Comparison of ENCODE assay signal across 16 cellular contexts in genomic region chr14:56810341-56810740, GRCh38. TPM values are rescaled to one million over a fixed set of nuclear protein-coding genes. Genes with fewer than 3 reads are reported as not detected.
DNase-seq lines count a peak whose midpoint lies in the region; ATAC-seq lines count a peak whose summit lies in the region.
"Had no signal": no experiment of that assay in that cellular context is flagged by ENCODE, and none has a peak within 500 bp of the region (broad histone marks: within the 10 kb centered on the region; RNA-seq: fewer than 3 reads in every experiment).

Gene OTX2, minus strand, starts transcription at chr14:56810479. Its CDS starts 5,023 bp downstream, at chr14:56805456.

- POLR2A ChIA-PET in activated CD4-positive, alpha-beta memory T cell treated with anti-CD3 and anti-CD28 coated beads, Interleukin-2, amount 10 ng/mL, durations not matched to agents 7 days and 5 days (lab: Charles Lee): no interaction called here

- H3K36me3 ChIP-seq in iPS-18a (ENCODE audit: control insufficient read depth, low read depth, low read length): no peaks in the 10 kb centered on the region
- H3K36me3 ChIP-seq: esophagus squamous epithelium, vagina had no signal

- no peak for DNase-seq in activated naive CD4-positive, alpha-beta T cell treated with anti-CD3 and anti-CD28 coated beads for 36 hours
- no peak for DNase-seq in activated naive CD4-positive, alpha-beta T cell treated with anti-CD3 and anti-CD28 coated beads, Interleukin-2, amount 50 U/mL, for 16 hours
- DNase-seq in activated CD4-positive, alpha-beta memory T cell treated with anti-CD3 and anti-CD28 coated beads, Interleukin-2, amount 10 ng/mL, durations not matched to agents 7 days and 5 days: no peak
- DNase-seq in stimulated activated naive CD8-positive, alpha-beta T cell treated with anti-CD3 and anti-CD28 coated beads, Interleukin-15, amount 100 ng/mL, for 72 hours: no peak
- DNase-seq in COLO668 (lab: John Stamatoyannopoulos, UW; ENCODE audit: unreplicated experiment): no peak
- no peak for DNase-seq in NOMO-1 treated with DMSO at 0.1 percent for 48 hours (lab: John Stamatoyannopoulos, UW; ENCODE audit: unreplicated experiment)
- DNase-seq in UCSD-AML1 (lab: John Stamatoyannopoulos, UW; ENCODE audit: unreplicated experiment): no peak
- DNase-seq: DND-41, esophagus squamous epithelium, immature natural killer cell, NCI-H2107 had no signal

- H3K4me1 Mint-ChIP-seq in activated naive CD4-positive, alpha-beta T cell treated with anti-CD3 and anti-CD28 coated beads for 36 hours (ENCODE audit: low read depth): peaks cover 30% of the 10 kb centered on the region
- peaks cover 11% of the 10 kb centered on the region for H3K4me1 Mint-ChIP-seq in activated CD4-positive, alpha-beta memory T cell treated with anti-CD3 and anti-CD28 coated beads, Interleukin-2, amount 10 ng/mL, durations not matched to agents 7 days and 5 days
- peaks cover 56% of the 10 kb centered on the region for H3K4me1 Mint-ChIP-seq in stimulated activated naive CD8-positive, alpha-beta T cell treated with anti-CD3 and anti-CD28 coated beads, Interleukin-15, amount 100 ng/mL, for 72 hours

- peaks cover 98% of the 10 kb centered on the region for H3K27me3 ChIP-seq in iPS-18a (ENCODE audit: control insufficient read depth, insufficient read depth, low read length)

- peak within 1 kb of the TSS; percentile 54 for H3K9ac ChIP-seq in iPS-18a (ENCODE audit: low read length)

- peaks cover 71% of the 10 kb centered on the region for H3K27me3 Mint-ChIP-seq in activated naive CD4-positive, alpha-beta T cell treated with anti-CD3 and anti-CD28 coated beads for 36 hours (ENCODE audit: low read depth)
- peaks cover 80% of the 10 kb centered on the region for H3K27me3 Mint-ChIP-seq in activated CD4-positive, alpha-beta memory T cell treated with anti-CD3 and anti-CD28 coated beads, Interleukin-2, amount 10 ng/mL, durations not matched to agents 7 days and 5 days
- H3K27me3 Mint-ChIP-seq in stimulated activated naive CD8-positive, alpha-beta T cell treated with anti-CD3 and anti-CD28 coated beads, Interleukin-15, amount 100 ng/mL, for 72 hours: peaks cover 92% of the 10 kb centered on the region

- H3K9me3 ChIP-seq in iPS-18a (ENCODE audit: control insufficient read depth, low read depth, low read length): no peaks in the 10 kb centered on the region
- H3K9me3 ChIP-seq: vagina had no signal

- H3K4me3 ChIP-seq in iPS-18a (ENCODE audit: low read length): peak within 1 kb of the TSS; percentile 80

- peaks cover 3% of the 10 kb centered on the region for H3K36me3 Mint-ChIP-seq in activated naive CD4-positive, alpha-beta T cell treated with anti-CD3 and anti-CD28 coated beads for 36 hours (ENCODE audit: low read depth)
- H3K36me3 Mint-ChIP-seq in activated CD4-positive, alpha-beta memory T cell treated with anti-CD3 and anti-CD28 coated beads, Interleukin-2, amount 10 ng/mL, durations not matched to agents 7 days and 5 days (ENCODE audit: low read depth): peaks cover 24% of the 10 kb centered on the region

- CTCF ChIA-PET in activated naive CD4-positive, alpha-beta T cell treated with anti-CD3 and anti-CD28 coated beads for 36 hours (lab: Charles Lee): no interaction called here
- CTCF ChIA-PET in activated CD4-positive, alpha-beta memory T cell treated with anti-CD3 and anti-CD28 coated beads, Interleukin-2, amount 10 ng/mL, durations not matched to agents 7 days and 5 days (lab: Charles Lee): no interaction called here

- no peak for ATAC-seq in stimulated activated naive CD8-positive, alpha-beta T cell treated with anti-CD3 and anti-CD28 coated beads, Interleukin-15, amount 100 ng/mL, for 72 hours
- ATAC-seq: HCT116 had no signal

- peaks cover 1% of the 10 kb centered on the region for H3K9me3 Mint-ChIP-seq in activated naive CD4-positive, alpha-beta T cell treated with anti-CD3 and anti-CD28 coated beads for 36 hours
- peaks cover 5% of the 10 kb centered on the region for H3K9me3 Mint-ChIP-seq in activated CD4-positive, alpha-beta memory T cell treated with anti-CD3 and anti-CD28 coated beads, Interleukin-2, amount 10 ng/mL, durations not matched to agents 7 days and 5 days
- H3K9me3 Mint-ChIP-seq in stimulated activated naive CD8-positive, alpha-beta T cell treated with anti-CD3 and anti-CD28 coated beads, Interleukin-15, amount 100 ng/mL, for 72 hours: peaks cover 5 to 7% of the 10 kb centered on the region in 2 donors

- intact Hi-C loops in activated naive CD4-positive, alpha-beta T cell treated with anti-CD3 and anti-CD28 coated beads for 36 hours (cut with micrococcal nuclease): loop anchor here (2.0 kb wide), 1 partner anchor 14 kb away; no protein-coding TSS in a partner anchor

- H3K4me1 ChIP-seq in iPS-18a (ENCODE audit: control insufficient read depth, low read depth, low read length): peaks cover 66% of the 10 kb centered on the region

- no peak within 1 kb of the TSS for H3K27ac ChIP-seq in iPS-18a (ENCODE audit: low read length)
- H3K27ac ChIP-seq: esophagus squamous epithelium, vagina had no signal

- no peak within 1 kb of the TSS for H3K27ac Mint-ChIP-seq in activated naive CD4-positive, alpha-beta T cell treated with anti-CD3 and anti-CD28 coated beads for 36 hours
- H3K27ac Mint-ChIP-seq in activated CD4-positive, alpha-beta memory T cell treated with anti-CD3 and anti-CD28 coated beads, Interleukin-2, amount 10 ng/mL, durations not matched to agents 7 days and 5 days: peak within 1 kb of the TSS; percentile 34
- H3K27ac Mint-ChIP-seq in stimulated activated naive CD8-positive, alpha-beta T cell treated with anti-CD3 and anti-CD28 coated beads, Interleukin-15, amount 100 ng/mL, for 72 hours: peak within 1 kb of the TSS in 1 of 2 donors; percentile 82
- H3K27ac Mint-ChIP-seq: immature natural killer cell had no signal

- H3K4me3 Mint-ChIP-seq in activated naive CD4-positive, alpha-beta T cell treated with anti-CD3 and anti-CD28 coated beads for 36 hours: peak within 1 kb of the TSS; percentile 16
- peak within 1 kb of the TSS; percentile 42 for H3K4me3 Mint-ChIP-seq in activated CD4-positive, alpha-beta memory T cell treated with anti-CD3 and anti-CD28 coated beads, Interleukin-2, amount 10 ng/mL, durations not matched to agents 7 days and 5 days
- H3K4me3 Mint-ChIP-seq in stimulated activated naive CD8-positive, alpha-beta T cell treated with anti-CD3 and anti-CD28 coated beads, Interleukin-15, amount 100 ng/mL, for 72 hours: peak within 1 kb of the TSS; percentile 4 to 68

RNA-seq across cellular contexts. Expression of gene OTX2, which starts in this region (rescaled TPM):
- not detected for total RNA-seq in activated naive CD4-positive, alpha-beta T cell treated with anti-CD3 and anti-CD28 coated beads for 36 hours
- not detected for total RNA-seq in activated CD4-positive, alpha-beta memory T cell treated with anti-CD3 and anti-CD28 coated beads, Interleukin-2, amount 10 ng/mL, durations not matched to agents 7 days and 5 days
- total RNA-seq: esophagus squamous epithelium, LHCN-M2, OCI-LY7, vagina had no signal
